In the genomic region with DNA sequence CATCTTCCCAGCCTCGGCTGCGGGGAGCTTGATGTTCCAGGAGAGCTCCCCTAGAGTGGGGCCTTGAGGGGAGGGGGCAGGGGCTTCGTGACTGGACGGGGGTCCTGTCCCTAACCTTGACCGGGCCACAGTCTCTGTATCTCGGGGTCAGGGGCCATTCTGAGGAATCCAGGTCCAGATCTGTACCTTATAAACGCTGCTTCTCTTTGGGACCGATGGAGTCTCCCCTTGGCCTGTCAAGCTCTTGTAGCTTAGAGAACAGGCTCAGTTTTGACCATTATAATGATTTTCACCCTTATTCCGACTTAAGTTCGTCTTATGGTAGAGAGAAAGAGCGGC, we compare ENCODE assay signal across 1 cellular context.
TF ChIP-seq lines count a peak whose summit lies in the region.

No MANE protein-coding gene starts in this region.

TF ChIP-seq in WTC11, 78 proteins besides CTCF, POLR2A, EP300 and RAD21 (continued from another document):
- TF ChIP-seq, protein P1, sequence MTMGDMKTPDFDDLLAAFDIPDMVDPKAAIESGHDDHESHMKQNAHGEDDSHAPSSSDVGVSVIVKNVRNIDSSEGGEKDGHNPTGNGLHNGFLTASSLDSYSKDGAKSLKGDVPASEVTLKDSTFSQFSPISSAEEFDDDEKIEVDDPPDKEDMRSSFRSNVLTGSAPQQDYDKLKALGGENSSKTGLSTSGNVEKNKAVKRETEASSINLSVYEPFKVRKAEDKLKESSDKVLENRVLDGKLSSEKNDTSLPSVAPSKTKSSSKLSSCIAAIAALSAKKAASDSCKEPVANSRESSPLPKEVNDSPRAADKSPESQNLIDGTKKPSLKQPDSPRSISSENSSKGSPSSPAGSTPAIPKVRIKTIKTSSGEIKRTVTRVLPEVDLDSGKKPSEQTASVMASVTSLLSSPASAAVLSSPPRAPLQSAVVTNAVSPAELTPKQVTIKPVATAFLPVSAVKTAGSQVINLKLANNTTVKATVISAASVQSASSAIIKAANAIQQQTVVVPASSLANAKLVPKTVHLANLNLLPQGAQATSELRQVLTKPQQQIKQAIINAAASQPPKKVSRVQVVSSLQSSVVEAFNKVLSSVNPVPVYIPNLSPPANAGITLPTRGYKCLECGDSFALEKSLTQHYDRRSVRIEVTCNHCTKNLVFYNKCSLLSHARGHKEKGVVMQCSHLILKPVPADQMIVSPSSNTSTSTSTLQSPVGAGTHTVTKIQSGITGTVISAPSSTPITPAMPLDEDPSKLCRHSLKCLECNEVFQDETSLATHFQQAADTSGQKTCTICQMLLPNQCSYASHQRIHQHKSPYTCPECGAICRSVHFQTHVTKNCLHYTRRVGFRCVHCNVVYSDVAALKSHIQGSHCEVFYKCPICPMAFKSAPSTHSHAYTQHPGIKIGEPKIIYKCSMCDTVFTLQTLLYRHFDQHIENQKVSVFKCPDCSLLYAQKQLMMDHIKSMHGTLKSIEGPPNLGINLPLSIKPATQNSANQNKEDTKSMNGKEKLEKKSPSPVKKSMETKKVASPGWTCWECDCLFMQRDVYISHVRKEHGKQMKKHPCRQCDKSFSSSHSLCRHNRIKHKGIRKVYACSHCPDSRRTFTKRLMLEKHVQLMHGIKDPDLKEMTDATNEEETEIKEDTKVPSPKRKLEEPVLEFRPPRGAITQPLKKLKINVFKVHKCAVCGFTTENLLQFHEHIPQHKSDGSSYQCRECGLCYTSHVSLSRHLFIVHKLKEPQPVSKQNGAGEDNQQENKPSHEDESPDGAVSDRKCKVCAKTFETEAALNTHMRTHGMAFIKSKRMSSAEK (CRISPR knock-in tag; IDR thresholded peaks at IDR 0.05; ENCODE audit: borderline replicate concordance) = no peak
- TF ChIP-seq SMAD4 (CRISPR knock-in tag; IDR thresholded peaks at IDR 0.05) (no peak), JUN (CRISPR knock-in tag; IDR thresholded peaks at IDR 0.05) (no peak), GTF2I (CRISPR knock-in tag; conservative IDR thresholded peaks at IDR 0.05) (no peak), GRHL2 (CRISPR knock-in tag; IDR thresholded peaks at IDR 0.05; ENCODE audit: insufficient replicate concordance, severe bottlenecking) (no peak), NR3C1 (CRISPR knock-in tag; conservative IDR thresholded peaks at IDR 0.05; ENCODE audit: low read depth) (no peak), FOXJ3 (CRISPR knock-in tag; IDR thresholded peaks at IDR 0.05; ENCODE audit: borderline replicate concordance) (no peak), JAZF1 (CRISPR knock-in tag; IDR thresholded peaks at IDR 0.05) (no peak), SP1 (CRISPR knock-in tag; conservative IDR thresholded peaks at IDR 0.05) (no peak)
- TF ChIP-seq, protein P2, sequence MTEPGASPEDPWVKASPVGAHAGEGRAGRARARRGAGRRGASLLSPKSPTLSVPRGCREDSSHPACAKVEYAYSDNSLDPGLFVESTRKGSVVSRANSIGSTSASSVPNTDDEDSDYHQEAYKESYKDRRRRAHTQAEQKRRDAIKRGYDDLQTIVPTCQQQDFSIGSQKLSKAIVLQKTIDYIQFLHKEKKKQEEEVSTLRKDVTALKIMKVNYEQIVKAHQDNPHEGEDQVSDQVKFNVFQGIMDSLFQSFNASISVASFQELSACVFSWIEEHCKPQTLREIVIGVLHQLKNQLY (CRISPR knock-in tag; IDR thresholded peaks at IDR 0.05) = no peak
